8 cellular contexts compared by ENCODE assay signal in the genomic region with DNA sequence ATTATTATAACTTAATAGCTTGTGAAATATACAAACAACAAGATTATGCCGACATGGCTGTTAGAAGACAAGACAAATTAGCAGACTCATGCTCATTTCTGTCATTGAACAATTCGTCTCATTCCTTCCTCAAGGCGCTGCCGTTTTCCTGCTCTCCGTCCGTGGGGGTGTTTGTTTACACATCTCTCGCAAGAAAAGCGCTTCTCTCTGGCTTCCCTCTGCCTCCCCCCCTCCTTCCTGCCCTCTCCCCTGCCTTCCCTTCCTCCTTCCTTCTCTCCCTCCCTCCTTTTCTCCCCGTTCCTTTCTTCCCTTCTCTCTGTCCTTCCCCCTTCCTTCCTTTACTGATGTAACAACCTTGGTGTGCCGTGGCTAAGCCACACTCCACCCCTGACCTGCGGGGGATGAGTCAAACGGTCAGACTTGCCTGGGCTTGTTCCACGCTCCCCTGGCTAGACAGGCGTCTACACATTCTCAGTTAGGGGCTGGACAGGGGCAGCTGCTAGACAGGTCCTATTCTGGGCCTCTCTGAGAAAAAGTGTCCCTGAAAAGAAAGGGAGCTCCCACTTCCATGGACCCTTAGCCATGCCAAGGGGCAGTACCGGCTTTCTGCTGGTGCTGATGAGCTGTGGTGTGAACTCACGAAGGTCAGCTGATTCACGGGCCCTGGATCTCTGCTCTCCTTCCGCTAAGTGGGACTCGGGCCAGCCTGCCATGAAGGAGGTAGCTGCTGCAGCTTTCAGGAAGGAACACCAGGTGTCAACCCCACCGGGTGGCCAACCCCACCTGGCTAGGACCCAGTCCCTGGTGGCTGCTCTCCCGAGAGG. TPM values are rescaled to one million over a fixed set of nuclear protein-coding genes. Genes with fewer than 3 reads are reported as not detected.
DNase-seq lines count a peak whose midpoint lies in the region; ATAC-seq, FAIRE-seq and TF ChIP-seq lines count a peak whose summit lies in the region.

No MANE protein-coding gene starts in this region.

- H3K27me3 ChIP-seq in spleen (replicated peaks in 1 of 7), result peaks cover 0 to 22% (median 1%) of the 10 kb centered on the region in 7 donors

- WGBS in spleen, 5 donors, result 15 to 26% (median 19%) methylated on average over 19 to 21 of the region's 21 CpGs

- peak; percentile 79 for ATAC-seq in GM21717 (IDR thresholded peaks at IDR 0.05; ENCODE audit: unreplicated experiment)
- peak; percentile 62 for ATAC-seq in activated CD8-positive, alpha-beta T cell treated with anti-CD3 and anti-CD28 coated beads, Interleukin-2, amount 10 ng/mL, durations not matched to agents 7 days and 5 days

- peak overlapping the region; percentile 79 for H3K27ac Mint-ChIP-seq in activated CD8-positive, alpha-beta T cell treated with anti-CD3 and anti-CD28 coated beads, Interleukin-2, amount 10 ng/mL, durations not matched to agents 7 days and 5 days

- H3K9me3 ChIP-seq in spleen, result no peaks in the 10 kb centered on the region

- H3K27me3 Mint-ChIP-seq in activated CD8-positive, alpha-beta T cell treated with anti-CD3 and anti-CD28 coated beads, Interleukin-2, amount 10 ng/mL, durations not matched to agents 7 days and 5 days (ENCODE audit: low read depth), result peaks cover 44% of the 10 kb centered on the region

- intact Hi-C loops in spleen (cut with DNase I; ENCODE audit: low total_unique reads), result no loop called here

- DNase-seq in DMS79 treated with DMSO at 0.1 percent for 48 hours (lab: John Stamatoyannopoulos, UW) (peak; percentile 49), NB4 (ENCODE audit: low read depth) (peak; percentile 64), hepatic stellate cell (ENCODE audit: low spot score) (peak; percentile 81), spleen (no peak), D721Med (ENCODE audit: insufficient read length, low spot score) (no peak)
- no peak for DNase-seq in activated CD8-positive, alpha-beta T cell treated with anti-CD3 and anti-CD28 coated beads, Interleukin-2, amount 10 ng/mL, durations not matched to agents 7 days and 5 days
- DNase-seq in stimulated activated CD4-positive, alpha-beta T cell treated with anti-CD3 and anti-CD28 coated beads, Interleukin-15, amount 100 ng/mL, for 24 hours, result no peak

- H3K4me3 ChIP-seq in NB4 (ENCODE audit: low read depth, low read length) (peak overlapping the region; percentile 13), spleen (peak overlapping the region in 1 of 8 donors; percentile 4)

- TF ChIP-seq CTCF in NB4 (IDR thresholded peaks at IDR 0.05; ENCODE audit: low read depth, low read length), result no peak
- TF ChIP-seq CTCF in spleen (IDR thresholded peaks at IDR 0.05 in 8 of 11, conservative IDR thresholded peaks at IDR 0.05 in 3 of 11), result no peak
- TF ChIP-seq CTCF in D721Med (IDR thresholded peaks at IDR 0.05; ENCODE audit: insufficient read depth, missing control alignments), result no peak

- POLR2A ChIA-PET in activated CD8-positive, alpha-beta T cell treated with anti-CD3 and anti-CD28 coated beads, Interleukin-2, amount 10 ng/mL, durations not matched to agents 7 days and 5 days (lab: Charles Lee), result no interaction called here

- H3K36me3 Mint-ChIP-seq in activated CD8-positive, alpha-beta T cell treated with anti-CD3 and anti-CD28 coated beads, Interleukin-2, amount 10 ng/mL, durations not matched to agents 7 days and 5 days (ENCODE audit: low read depth), result no peaks in the 10 kb centered on the region

- no peaks in the 10 kb centered on the region for H3K9me3 Mint-ChIP-seq in activated CD8-positive, alpha-beta T cell treated with anti-CD3 and anti-CD28 coated beads, Interleukin-2, amount 10 ng/mL, durations not matched to agents 7 days and 5 days (ENCODE audit: insufficient read depth)

- peaks cover 23% of the 10 kb centered on the region for H3K4me1 Mint-ChIP-seq in activated CD8-positive, alpha-beta T cell treated with anti-CD3 and anti-CD28 coated beads, Interleukin-2, amount 10 ng/mL, durations not matched to agents 7 days and 5 days (ENCODE audit: low read depth)

- FAIRE-seq in D721Med (lab: Jason Lieb, UNC), result no peak

- H3K36me3 ChIP-seq in spleen, result no peaks in the 10 kb centered on the region

- H3K27ac ChIP-seq in spleen, result peak overlapping the region in 5 of 8 donors; percentile 14 to 46 (median 30)

- H3K4me1 ChIP-seq in spleen, result peaks cover 0 to 19% (median 11%) of the 10 kb centered on the region in 6 donors

- CTCF ChIA-PET in activated CD8-positive, alpha-beta T cell treated with anti-CD3 and anti-CD28 coated beads, Interleukin-2, amount 10 ng/mL, durations not matched to agents 7 days and 5 days (lab: Charles Lee), result interaction anchor here (1.1 to 4.1 kb wide), 3 partner anchors 8 to 66 kb away, joined by 3 to 44 read pairs (median 4); no protein-coding TSS in a partner anchor

- H3K4me3 Mint-ChIP-seq in activated CD8-positive, alpha-beta T cell treated with anti-CD3 and anti-CD28 coated beads, Interleukin-2, amount 10 ng/mL, durations not matched to agents 7 days and 5 days, result peak overlapping the region; percentile 23

- TF ChIP-seq POLR2A in NB4 (IDR thresholded peaks at IDR 0.05; ENCODE audit: extremely low read depth, insufficient read length) (no peak), spleen (IDR thresholded peaks at IDR 0.05) (no peak)

RNA-seq across cellular contexts. Expression of a gene that starts 32.0 kb away (rescaled TPM):
- total RNA-seq in activated CD8-positive, alpha-beta T cell treated with anti-CD3 and anti-CD28 coated beads, Interleukin-2, amount 10 ng/mL, durations not matched to agents 7 days and 5 days, result 10 to 100 TPM; 47.7 to 52.5 TPM
- total RNA-seq in spleen, result 10 to 100 TPM; 46.9 to 75.1 (median 62.0) TPM
- polyA plus RNA-seq in spleen, result 10 to 100 TPM; 15.9 to 21.0 (median 16.6) TPM

Comparison
In these comparisons a context has a peak if more than half of its experiments do, and no peak if none do; other contexts are left out.
1. DNase-seq: peak in DMS79 treated with DMSO at 0.1 percent for 48 hours (single experiment), NB4 (single experiment) and hepatic stellate cell (single experiment); none in activated CD8-positive, alpha-beta T cell treated with anti-CD3 and anti-CD28 coated beads, Interleukin-2, amount 10 ng/mL, durations not matched to agents 7 days and 5 days (single experiment), spleen (single experiment), stimulated activated CD4-positive, alpha-beta T cell treated with anti-CD3 and anti-CD28 coated beads, Interleukin-15, amount 100 ng/mL, for 24 hours (single experiment) and D721Med (single experiment).